In the genomic region with DNA sequence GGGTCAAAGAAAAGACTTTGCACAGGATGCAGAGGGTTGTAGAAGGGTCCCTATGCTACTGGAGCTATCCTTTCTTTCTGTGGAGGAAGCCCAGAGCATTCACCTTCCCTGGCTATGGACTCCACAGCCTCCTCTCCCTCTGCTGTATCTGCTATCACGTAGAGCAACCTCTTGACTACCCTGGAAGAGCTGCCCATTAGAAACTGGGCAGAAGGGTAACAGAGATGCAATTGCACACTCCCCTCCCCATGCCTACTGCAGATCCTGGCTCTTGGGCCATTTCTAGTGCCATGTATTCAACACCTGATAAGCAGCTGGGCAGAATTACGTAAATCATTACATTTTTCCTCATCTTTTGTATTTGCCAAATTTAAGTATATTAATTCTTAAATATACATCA, we compare ENCODE assay signal across 34 cellular contexts. TPM values are rescaled to one million over a fixed set of nuclear protein-coding genes. Genes with fewer than 3 reads are reported as not detected.
"Had no signal": no experiment of that assay in that cellular context is flagged by ENCODE, and none has a peak within 500 bp of the region (broad histone marks: within the 10 kb centered on the region; RNA-seq: fewer than 3 reads in every experiment).

No MANE protein-coding gene starts in this region.

- H3K36me3 ChIP-seq: brain microvascular endothelial cell, Peyer's patch had no signal

- H3K4me2 ChIP-seq: KMS-11 had no signal

- DNase-seq: activated B cell treated with CpG ODN at 0.5 μM for 24 hours; activated CD4-positive, alpha-beta memory T cell treated with anti-CD3 and anti-CD28 coated beads for 36 hours; activated CD4-positive, alpha-beta T cell treated with anti-CD3 and anti-CD28 coated beads for 4 hours; activated CD4-positive, alpha-beta T cell treated with anti-CD3 and anti-CD28 coated beads, Interleukin-2, amount 50 U/mL, for 1 hour; activated CD4-positive, CD25-positive, alpha-beta regulatory T cell treated with anti-CD3 and anti-CD28 coated beads, Interleukin-2, amount 50 U/mL, for 72 hours; activated CD8-positive, alpha-beta memory T cell treated with anti-CD3 and anti-CD28 coated beads, Interleukin-2, amount 50 U/mL, for 4 hours; activated effector memory CD4-positive, alpha-beta T cell treated with Interleukin-2 at 50 U/mL for 16 hours; activated naive CD4-positive, alpha-beta T cell treated with anti-CD3 and anti-CD28 coated beads, Interleukin-2, amount 50 U/mL, for 16 hours; activated naive CD8-positive, alpha-beta T cell treated with anti-CD3 and anti-CD28 coated beads for 36 hours; activated T-cell treated with anti-CD3 and anti-CD28 coated beads for 4 hours; activated T-cell treated with anti-CD3 and anti-CD28 coated beads, Interleukin-2, amount 50 U/mL, for 4 hours; amniotic stem cell; aorta; brain microvascular endothelial cell; MM.1S; MV-4-11; NCI-H1092; NCI-H1436 treated with DMSO at 0.1 percent for 48 hours; NCI-H1694 treated with DMSO at 0.1 percent for 48 hours; NCI-H2029; NCI-H345; NCI-H526; NCI-H748 treated with DMSO at 0.1 percent for 48 hours; NK-92 treated with Interleukin-12 subunit alpha and Interleukin-12 subunit beta, amount 100 ng/mL, for 24 hours; PC-3; Peyer's patch; RPMI8226; SW 1271; T-helper 1 cell; T-helper 2 cell; T-helper 9 cell had no signal

- ATAC-seq: activated T-cell treated with anti-CD3 and anti-CD28 coated beads, Interleukin-2, amount 50 U/mL, for 4 hours; PC-3 had no signal

- H3K4me3 ChIP-seq: Peyer's patch had no signal

- H3K9ac ChIP-seq: KMS-11 had no signal

- H3K27ac ChIP-seq: brain microvascular endothelial cell, KMS-11, Peyer's patch, VCaP had no signal

- H3K4me1 ChIP-seq: Peyer's patch had no signal

- H3K27me3 ChIP-seq: brain microvascular endothelial cell, Peyer's patch had no signal

- H3K9me3 ChIP-seq: Peyer's patch had no signal

RNA-seq across cellular contexts. Expression of gene KLHL31, which starts 3.1 kb away (rescaled TPM):
- total RNA-seq: LHCN-M2 had no signal
